ENCODE assay signal across 8 cellular contexts in the genomic region with DNA sequence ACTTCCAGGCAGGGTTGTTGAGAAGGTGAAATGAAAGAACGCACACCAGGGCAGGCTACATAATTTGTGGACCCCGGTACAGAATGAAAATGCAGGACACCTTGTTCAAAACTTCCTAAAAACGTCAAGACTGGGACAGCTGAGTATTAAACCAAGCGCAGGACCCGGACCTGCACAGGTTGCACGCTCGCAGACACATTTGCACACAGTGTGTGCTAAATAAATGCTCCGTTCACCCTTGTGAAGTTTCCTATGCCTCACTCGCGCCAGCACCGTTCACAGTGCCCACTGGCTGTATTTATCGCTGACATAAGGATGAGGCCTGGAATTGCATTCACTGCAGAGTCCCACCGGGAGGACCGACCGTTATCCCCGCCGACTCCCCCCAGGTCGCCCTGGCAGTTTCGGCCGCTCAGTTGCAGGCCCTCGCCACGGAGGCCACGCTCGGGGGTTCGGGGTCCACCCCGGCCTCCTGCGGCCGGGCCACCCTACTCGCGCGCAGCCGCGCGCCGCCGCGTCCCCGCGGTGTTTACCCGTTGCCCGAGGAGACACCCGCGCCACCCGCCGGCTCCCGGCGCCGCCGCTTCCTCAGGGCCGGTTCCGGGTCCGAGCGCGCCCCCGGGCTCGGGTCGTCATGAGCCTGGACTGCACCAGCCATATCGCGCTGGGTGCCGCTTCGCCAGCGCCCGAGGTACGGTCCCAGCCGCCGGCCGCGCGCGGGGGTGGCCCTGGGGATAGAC. TPM values are rescaled to one million over a fixed set of nuclear protein-coding genes. Genes with fewer than 3 reads are reported as not detected.
DNase-seq lines count a peak whose midpoint lies in the region; ATAC-seq and TF ChIP-seq lines count a peak whose summit lies in the region.

A gene with protein sequence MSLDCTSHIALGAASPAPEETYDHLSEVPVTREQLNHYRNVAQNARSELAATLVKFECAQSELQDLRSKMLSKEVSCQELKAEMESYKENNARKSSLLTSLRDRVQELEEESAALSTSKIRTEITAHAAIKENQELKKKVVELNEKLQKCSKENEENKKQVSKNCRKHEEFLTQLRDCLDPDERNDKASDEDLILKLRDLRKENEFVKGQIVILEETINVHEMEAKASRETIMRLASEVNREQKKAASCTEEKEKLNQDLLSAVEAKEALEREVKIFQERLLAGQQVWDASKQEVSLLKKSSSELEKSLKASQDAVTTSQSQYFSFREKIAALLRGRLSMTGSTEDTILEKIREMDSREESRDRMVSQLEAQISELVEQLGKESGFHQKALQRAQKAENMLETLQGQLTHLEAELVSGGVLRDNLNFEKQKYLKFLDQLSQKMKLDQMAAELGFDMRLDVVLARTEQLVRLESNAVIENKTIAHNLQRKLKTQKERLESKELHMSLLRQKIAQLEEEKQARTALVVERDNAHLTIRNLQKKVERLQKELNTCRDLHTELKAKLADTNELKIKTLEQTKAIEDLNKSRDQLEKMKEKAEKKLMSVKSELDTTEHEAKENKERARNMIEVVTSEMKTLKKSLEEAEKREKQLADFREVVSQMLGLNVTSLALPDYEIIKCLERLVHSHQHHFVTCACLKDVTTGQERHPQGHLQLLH (plus strand): TSS at position 523 of the 740 bp plus-strand sequence. CDS start 112 bp downstream, at position 635.

- peak within 1 kb of the TSS; percentile 40 for H3K4me3 ChIP-seq in BE2C (ENCODE audit: low read depth, low read length)
- H3K4me3 ChIP-seq in HAP-1 = peak within 1 kb of the TSS; percentile 36

- H3K36me3 ChIP-seq in BE2C (no peaks in the 10 kb centered on the region), HAP-1 (replicated peaks) (no peaks in the 10 kb centered on the region)

- POLR2A ChIA-PET in WTC11 (lab: Charles Lee) = no interaction called here

- CTCF ChIA-PET in WTC11 (lab: Charles Lee) = interaction anchor here (0.6 kb wide), 1 partner anchor 11 kb away, joined by 3 read pairs; no protein-coding TSS in a partner anchor

- peaks cover 61% of the 10 kb centered on the region for H3K27me3 Mint-ChIP-seq in WTC11 (ENCODE audit: low read depth)
- H3K27me3 Mint-ChIP-seq in natural killer cell treated with Interleukin-12 subunit alpha and Interleukin-12 subunit beta and Interleukin-15 and Interleukin-18, amount 100 ng/mL, for 72 hours = peaks cover 26 to 39% of the 10 kb centered on the region in 2 donors

- H3K4me1 Mint-ChIP-seq in WTC11 = peaks cover 17% of the 10 kb centered on the region
- H3K4me1 Mint-ChIP-seq in natural killer cell treated with Interleukin-12 subunit alpha and Interleukin-12 subunit beta and Interleukin-15 and Interleukin-18, amount 100 ng/mL, for 72 hours (ENCODE audit: low read depth in 2 of 2) = peaks cover 14 to 19% of the 10 kb centered on the region in 2 donors

- H3K4me1 ChIP-seq in BE2C (no peaks in the 10 kb centered on the region), HAP-1 (peaks cover 8% of the 10 kb centered on the region)

- peaks cover 76% of the 10 kb centered on the region for H3K27me3 ChIP-seq in BE2C
- H3K27me3 ChIP-seq in HAP-1 (ENCODE audit: low read depth) = no peaks in the 10 kb centered on the region

- H3K4me3 Mint-ChIP-seq in WTC11 = peak within 1 kb of the TSS; percentile 83
- H3K4me3 Mint-ChIP-seq in natural killer cell treated with Interleukin-12 subunit alpha and Interleukin-12 subunit beta and Interleukin-15 and Interleukin-18, amount 100 ng/mL, for 72 hours = peak within 1 kb of the TSS; percentile 68

- TF ChIP-seq CTCF in BE2C (IDR thresholded peaks at IDR 0.05; ENCODE audit: low read depth, low read length) (no peak), WTC11 (IDR thresholded peaks at IDR 0.05) (no peak)

- ATAC-seq in WTC11 = peak; percentile 85
- peak; percentile 57 to 59 for ATAC-seq in natural killer cell treated with Interleukin-12 subunit alpha and Interleukin-12 subunit beta and Interleukin-15 and Interleukin-18, amount 100 ng/mL, for 72 hours
- ATAC-seq in GM21360 (IDR thresholded peaks at IDR 0.05; ENCODE audit: unreplicated experiment) = no peak
- ATAC-seq in HG03139 (IDR thresholded peaks at IDR 0.05; ENCODE audit: unreplicated experiment) = no peak
- ATAC-seq in HG03571 (IDR thresholded peaks at IDR 0.05; ENCODE audit: unreplicated experiment) = no peak

- H3K27ac Mint-ChIP-seq in WTC11 = no peak within 1 kb of the TSS
- no peak within 1 kb of the TSS for H3K27ac Mint-ChIP-seq in natural killer cell treated with Interleukin-12 subunit alpha and Interleukin-12 subunit beta and Interleukin-15 and Interleukin-18, amount 100 ng/mL, for 72 hours

- DNase-seq in BE2C (peak; percentile 21), HAP-1 (ENCODE audit: low spot score in 2 of 2) (peak; percentile 24 to 60), WTC11 (ENCODE audit: low spot score) (peak; percentile 70), foreskin melanocyte (peak; percentile 8)
- DNase-seq in natural killer cell treated with Interleukin-12 subunit alpha and Interleukin-12 subunit beta and Interleukin-15 and Interleukin-18, amount 100 ng/mL, for 72 hours (ENCODE audit: low spot score) = no peak

- H3K36me3 Mint-ChIP-seq in WTC11 = no peaks in the 10 kb centered on the region
- no peaks in the 10 kb centered on the region for H3K36me3 Mint-ChIP-seq in natural killer cell treated with Interleukin-12 subunit alpha and Interleukin-12 subunit beta and Interleukin-15 and Interleukin-18, amount 100 ng/mL, for 72 hours

- in situ Hi-C loops in HAP-1 (cut with MboI; ENCODE audit: low sequenced_read_pairs) = no loop called here

- no peaks in the 10 kb centered on the region for H3K9me3 Mint-ChIP-seq in WTC11
- H3K9me3 Mint-ChIP-seq in natural killer cell treated with Interleukin-12 subunit alpha and Interleukin-12 subunit beta and Interleukin-15 and Interleukin-18, amount 100 ng/mL, for 72 hours = no peaks in the 10 kb centered on the region

- H3K9me3 ChIP-seq in BE2C (no peaks in the 10 kb centered on the region), HAP-1 (no peaks in the 10 kb centered on the region)

TF ChIP-seq in WTC11, 78 proteins besides CTCF, POLR2A, EP300 and RAD21 (continues in another document):
- no peak for TF ChIP-seq SMAD4 (CRISPR knock-in tag; IDR thresholded peaks at IDR 0.05)
- no peak for TF ChIP-seq RORB (CRISPR knock-in tag; IDR thresholded peaks at IDR 0.05)
- no peak for TF ChIP-seq ZNF121 (CRISPR knock-in tag; IDR thresholded peaks at IDR 0.05)
- no peak for TF ChIP-seq NR2C2 (CRISPR knock-in tag; IDR thresholded peaks at IDR 0.05)
- no peak for TF ChIP-seq EMX1 (CRISPR knock-in tag; IDR thresholded peaks at IDR 0.05)
- TF ChIP-seq, protein P1, sequence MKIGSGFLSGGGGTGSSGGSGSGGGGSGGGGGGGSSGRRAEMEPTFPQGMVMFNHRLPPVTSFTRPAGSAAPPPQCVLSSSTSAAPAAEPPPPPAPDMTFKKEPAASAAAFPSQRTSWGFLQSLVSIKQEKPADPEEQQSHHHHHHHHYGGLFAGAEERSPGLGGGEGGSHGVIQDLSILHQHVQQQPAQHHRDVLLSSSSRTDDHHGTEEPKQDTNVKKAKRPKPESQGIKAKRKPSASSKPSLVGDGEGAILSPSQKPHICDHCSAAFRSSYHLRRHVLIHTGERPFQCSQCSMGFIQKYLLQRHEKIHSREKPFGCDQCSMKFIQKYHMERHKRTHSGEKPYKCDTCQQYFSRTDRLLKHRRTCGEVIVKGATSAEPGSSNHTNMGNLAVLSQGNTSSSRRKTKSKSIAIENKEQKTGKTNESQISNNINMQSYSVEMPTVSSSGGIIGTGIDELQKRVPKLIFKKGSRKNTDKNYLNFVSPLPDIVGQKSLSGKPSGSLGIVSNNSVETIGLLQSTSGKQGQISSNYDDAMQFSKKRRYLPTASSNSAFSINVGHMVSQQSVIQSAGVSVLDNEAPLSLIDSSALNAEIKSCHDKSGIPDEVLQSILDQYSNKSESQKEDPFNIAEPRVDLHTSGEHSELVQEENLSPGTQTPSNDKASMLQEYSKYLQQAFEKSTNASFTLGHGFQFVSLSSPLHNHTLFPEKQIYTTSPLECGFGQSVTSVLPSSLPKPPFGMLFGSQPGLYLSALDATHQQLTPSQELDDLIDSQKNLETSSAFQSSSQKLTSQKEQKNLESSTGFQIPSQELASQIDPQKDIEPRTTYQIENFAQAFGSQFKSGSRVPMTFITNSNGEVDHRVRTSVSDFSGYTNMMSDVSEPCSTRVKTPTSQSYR (CRISPR knock-in tag; IDR thresholded peaks at IDR 0.05) = no peak
- TF ChIP-seq, protein P2, sequence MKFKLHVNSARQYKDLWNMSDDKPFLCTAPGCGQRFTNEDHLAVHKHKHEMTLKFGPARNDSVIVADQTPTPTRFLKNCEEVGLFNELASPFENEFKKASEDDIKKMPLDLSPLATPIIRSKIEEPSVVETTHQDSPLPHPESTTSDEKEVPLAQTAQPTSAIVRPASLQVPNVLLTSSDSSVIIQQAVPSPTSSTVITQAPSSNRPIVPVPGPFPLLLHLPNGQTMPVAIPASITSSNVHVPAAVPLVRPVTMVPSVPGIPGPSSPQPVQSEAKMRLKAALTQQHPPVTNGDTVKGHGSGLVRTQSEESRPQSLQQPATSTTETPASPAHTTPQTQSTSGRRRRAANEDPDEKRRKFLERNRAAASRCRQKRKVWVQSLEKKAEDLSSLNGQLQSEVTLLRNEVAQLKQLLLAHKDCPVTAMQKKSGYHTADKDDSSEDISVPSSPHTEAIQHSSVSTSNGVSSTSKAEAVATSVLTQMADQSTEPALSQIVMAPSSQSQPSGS (CRISPR knock-in tag; IDR thresholded peaks at IDR 0.05; ENCODE audit: borderline replicate concordance, low read depth) = no peak
- TF ChIP-seq, protein P3, sequence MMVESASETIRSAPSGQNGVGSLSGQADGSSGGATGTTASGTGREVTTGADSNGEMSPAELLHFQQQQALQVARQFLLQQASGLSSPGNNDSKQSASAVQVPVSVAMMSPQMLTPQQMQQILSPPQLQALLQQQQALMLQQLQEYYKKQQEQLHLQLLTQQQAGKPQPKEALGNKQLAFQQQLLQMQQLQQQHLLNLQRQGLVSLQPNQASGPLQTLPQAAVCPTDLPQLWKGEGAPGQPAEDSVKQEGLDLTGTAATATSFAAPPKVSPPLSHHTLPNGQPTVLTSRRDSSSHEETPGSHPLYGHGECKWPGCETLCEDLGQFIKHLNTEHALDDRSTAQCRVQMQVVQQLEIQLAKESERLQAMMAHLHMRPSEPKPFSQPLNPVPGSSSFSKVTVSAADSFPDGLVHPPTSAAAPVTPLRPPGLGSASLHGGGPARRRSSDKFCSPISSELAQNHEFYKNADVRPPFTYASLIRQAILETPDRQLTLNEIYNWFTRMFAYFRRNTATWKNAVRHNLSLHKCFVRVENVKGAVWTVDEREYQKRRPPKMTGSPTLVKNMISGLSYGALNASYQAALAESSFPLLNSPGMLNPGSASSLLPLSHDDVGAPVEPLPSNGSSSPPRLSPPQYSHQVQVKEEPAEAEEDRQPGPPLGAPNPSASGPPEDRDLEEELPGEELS (CRISPR knock-in tag; IDR thresholded peaks at IDR 0.05) = no peak
- no peak for TF ChIP-seq ESRRA (CRISPR knock-in tag; IDR thresholded peaks at IDR 0.05; ENCODE audit: borderline replicate concordance)

RNA-seq across cellular contexts. Expression of the gene that starts here (rescaled TPM):
- polyA plus RNA-seq in BE2C (2012; ENCODE audit: insufficient read depth, insufficient read length, low read depth) = not detected
- total RNA-seq in WTC11 (2021) = 0.25 to 0.57 TPM (median 0.26 TPM) in 3 replicates
- not detected for total RNA-seq in natural killer cell treated with Interleukin-12 subunit alpha and Interleukin-12 subunit beta and Interleukin-15 and Interleukin-18, amount 100 ng/mL, for 72 hours

Comparison
In these comparisons a context has a peak if more than half of its experiments do, and no peak if none do; other contexts are left out.
1. Peak in DNase-seq and ATAC-seq in WTC11; RNA of the gene not detected or under 1 TPM.
2. Peak in ATAC-seq in natural killer cell treated with Interleukin-12 subunit alpha and Interleukin-12 subunit beta and Interleukin-15 and Interleukin-18, amount 100 ng/mL, for 72 hours; RNA of the gene not detected or under 1 TPM.